In the genomic region with DNA sequence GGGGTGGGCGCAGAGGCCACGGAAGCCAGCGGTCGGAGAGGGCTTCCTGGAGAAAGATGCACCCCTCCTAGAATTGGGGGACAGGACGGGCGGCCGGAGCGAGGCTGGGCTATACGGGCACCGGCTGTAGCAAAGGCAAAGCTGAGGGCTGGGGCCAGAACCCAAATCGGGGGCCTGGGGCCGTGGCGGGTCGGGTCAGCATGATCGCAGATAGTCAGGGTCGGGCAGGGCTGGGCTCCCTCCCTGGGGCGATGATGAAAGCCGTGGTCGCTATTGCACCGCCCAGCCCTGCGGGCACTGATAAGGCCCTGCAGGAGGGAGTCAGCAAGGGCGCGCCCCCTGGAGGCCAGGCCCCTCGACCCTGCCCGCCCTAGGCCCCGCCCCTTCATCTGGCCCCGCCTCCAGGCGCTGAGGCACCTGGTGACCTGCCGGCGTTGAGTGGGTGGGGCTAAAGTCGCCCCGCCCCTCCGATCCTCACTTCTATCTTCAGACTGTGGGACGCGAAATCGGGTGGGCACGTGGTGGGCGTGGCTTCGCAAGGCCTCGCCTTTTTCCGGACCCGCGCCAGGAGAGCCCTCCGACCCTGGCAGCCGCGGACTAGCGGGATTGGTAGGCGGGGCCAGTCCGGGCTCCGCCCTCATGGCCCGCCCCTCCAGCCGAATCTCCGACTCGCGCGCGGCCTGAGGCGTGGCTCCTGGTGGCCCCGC, we compare ENCODE assay signal across 8 cellular contexts. TPM values are rescaled to one million over a fixed set of nuclear protein-coding genes. Genes with fewer than 3 reads are reported as not detected.
DNase-seq lines count a peak whose midpoint lies in the region; ATAC-seq and TF ChIP-seq lines count a peak whose summit lies in the region.

No MANE protein-coding gene starts in this region.

- H3K27ac ChIP-seq in adrenal gland = peak overlapping the region in 4 of 5 donors; percentile 36 to 97 (median 62)

- DNase-seq in NCI-H146 (lab: John Stamatoyannopoulos, UW) = peak; percentile 98
- peak; percentile 98 for DNase-seq in T follicular helper cell (ENCODE audit: low read depth)
- peak; percentile 94 to 99 (median 96) for DNase-seq in adrenal gland
- peak; percentile 96 for DNase-seq in left cardiac atrium
- peak; percentile 89 for DNase-seq in progenitor cell of endocrine pancreas (ENCODE audit: low spot score, unreplicated experiment)
- DNase-seq in ureter (ENCODE audit: low spot score) = peak; percentile 94

- H3K9me3 Mint-ChIP-seq in progenitor cell of endocrine pancreas (ENCODE audit: low read depth) = no peaks in the 10 kb centered on the region

- no peaks in the 10 kb centered on the region for H3K36me3 ChIP-seq in adrenal gland (replicated peaks in 1 of 2)

- ATAC-seq in HG02870 (IDR thresholded peaks at IDR 0.05; ENCODE audit: unreplicated experiment) (peak; percentile 55), left cardiac atrium (peak; percentile 88 to 89)

- intact Hi-C loops in adrenal gland (cut with DNase I) (loop anchor here (5.0 kb wide), 2 partner anchors 42 to 47 kb away; no protein-coding TSS in a partner anchor), left cardiac atrium (cut with DNase I) (no loop called here)

- H3K4me3 ChIP-seq in adrenal gland = peak overlapping the region in 2 of 4 donors; percentile 70 to 87

- peaks cover 0 to 50% of the 10 kb centered on the region in 2 donors for H3K4me1 ChIP-seq in adrenal gland (replicated peaks in 1 of 2)

- H3K4me1 Mint-ChIP-seq in progenitor cell of endocrine pancreas (ENCODE audit: low read depth) = peaks cover 2% of the 10 kb centered on the region

- H3K9me3 ChIP-seq in adrenal gland (replicated peaks in 1 of 3) = no peaks in the 10 kb centered on the region

- TF ChIP-seq CTCF in adrenal gland (IDR thresholded peaks at IDR 0.05) (peak; percentile 39 to 63 (median 53)), progenitor cell of endocrine pancreas (IDR thresholded peaks at IDR 0.05; ENCODE audit: unreplicated experiment) (peak; percentile 65)

- no peaks in the 10 kb centered on the region for H3K36me3 Mint-ChIP-seq in progenitor cell of endocrine pancreas (ENCODE audit: insufficient read depth)

- H3K27me3 ChIP-seq in adrenal gland = no peaks in the 10 kb centered on the region

- H3K4me3 Mint-ChIP-seq in progenitor cell of endocrine pancreas (ENCODE audit: low read depth) = peak overlapping the region; percentile 70

- H3K27ac Mint-ChIP-seq in progenitor cell of endocrine pancreas = no peak overlapping the region

- 0 to 2% (median 1%) methylated on average over 10 to 59 of the region's 59 CpGs for WGBS in adrenal gland, 4 donors

- peak; percentile 68 for TF ChIP-seq POLR2A in GM15510 (IDR thresholded peaks at IDR 0.05; ENCODE audit: borderline replicate concordance, extremely low read depth, insufficient read length)
- no peak for TF ChIP-seq POLR2A in adrenal gland (IDR thresholded peaks at IDR 0.05)

- peaks cover 62% of the 10 kb centered on the region for H3K27me3 Mint-ChIP-seq in progenitor cell of endocrine pancreas

RNA-seq across cellular contexts. Expression of gene SH2B3, which starts 0.4 kb away (rescaled TPM):
- 10 to 100 TPM; 26.1 to 70.3 (median 44.6) TPM for total RNA-seq in adrenal gland
- 10 to 100 TPM in 1 of 3 donors, 1 to 10 TPM in 2; 5.8 to 14.5 (median 9.3) TPM for polyA plus RNA-seq in adrenal gland
- 10 to 100 TPM; 27.1 to 39.6 TPM for total RNA-seq in left cardiac atrium
- total RNA-seq in progenitor cell of endocrine pancreas = 0.72 and 1.5 TPM in 2 replicates
- 20.4 TPM for total RNA-seq in ureter

RNA-seq across cellular contexts. Expression of gene PHETA1, which starts 36.4 kb away (rescaled TPM):
- total RNA-seq in adrenal gland = 10 to 100 TPM; 18.0 to 37.4 (median 21.5) TPM
- polyA plus RNA-seq in adrenal gland = 10 to 100 TPM in 2 of 3 donors, 1 to 10 TPM in 1; 3.6 to 25.4 (median 11.0) TPM
- total RNA-seq in left cardiac atrium = 1 to 10 TPM; 7.8 to 8.8 TPM
- 31.3 and 32.9 TPM in 2 replicates for total RNA-seq in progenitor cell of endocrine pancreas
- 7.5 TPM for total RNA-seq in ureter

Comparison
In these comparisons a context has a peak if more than half of its experiments do, and no peak if none do; other contexts are left out.
1. intact Hi-C loops: an anchor here in adrenal gland (5.0 kb wide); none called in left cardiac atrium.